16 cellular contexts compared by ENCODE assay signal in the genomic region with DNA sequence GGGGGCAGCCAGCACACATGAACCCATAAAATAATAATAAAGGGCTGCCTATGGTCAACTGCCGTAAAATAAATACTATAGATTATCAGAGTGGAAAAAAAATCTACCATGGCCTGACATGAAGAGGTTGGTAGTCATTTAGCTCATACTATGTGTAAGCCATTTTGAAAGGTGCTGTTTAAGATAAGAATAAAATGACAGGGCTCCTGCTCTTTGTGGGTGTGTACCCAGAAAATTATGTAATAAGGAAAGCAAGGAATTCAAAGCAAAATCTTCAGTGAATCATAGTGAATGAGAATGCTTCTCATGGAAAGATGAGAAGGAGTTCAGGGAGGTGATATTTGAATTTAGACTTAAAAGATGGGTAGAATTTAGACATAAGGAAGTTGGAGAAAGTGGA. TPM values are rescaled to one million over a fixed set of nuclear protein-coding genes. Genes with fewer than 3 reads are reported as not detected.
"Had no signal": no experiment of that assay in that cellular context is flagged by ENCODE, and none has a peak within 500 bp of the region (broad histone marks: within the 10 kb centered on the region; RNA-seq: fewer than 3 reads in every experiment).

No MANE protein-coding gene starts in this region.

- H3K4me3 ChIP-seq: SJCRH30 had no signal

- H3K27ac ChIP-seq: KMS-11, RWPE1, SJCRH30 had no signal

- ATAC-seq: HepG2, Panc1, PC-3 had no signal

- H3K36me3 ChIP-seq: SJCRH30 had no signal

- H3K9ac ChIP-seq: KMS-11 had no signal

- H3K4me2 ChIP-seq: KMS-11 had no signal

- H3K27me3 ChIP-seq: SJCRH30 had no signal

- DNase-seq: IMR-90, Kasumi-1, MM.1S, NCI-H1436 treated with DMSO at 0.1 percent for 48 hours, NCI-H1694, NCI-H2171 treated with DMSO at 0.1 percent for 48 hours, NCI-H446 treated with DMSO at 0.1 percent for 48 hours, NCI-H526, SHP77, SJCRH30 had no signal

RNA-seq across cellular contexts. Expression of gene PPM1H, which starts 42.9 kb away (rescaled TPM):
- total RNA-seq: T-helper 1 cell treated with Interleukin-12 subunit alpha and Interleukin-12 subunit beta and Interleukin-4 antibody, amounts not matched to agents 30 ng/mL and 1 ng/mL, for 36 hours had no signal
